ENCODE assay signal across 14 cellular contexts in genomic region chr12:122474324-122474716, GRCh38. TPM values are rescaled to one million over a fixed set of nuclear protein-coding genes. Genes with fewer than 3 reads are reported as not detected.
DNase-seq lines count a peak whose midpoint lies in the region; ATAC-seq and TF ChIP-seq lines count a peak whose summit lies in the region.
"Had no signal": no experiment of that assay in that cellular context is flagged by ENCODE, and none has a peak within 500 bp of the region (broad histone marks: within the 10 kb centered on the region; RNA-seq: fewer than 3 reads in every experiment).

No MANE protein-coding gene starts in this region.

- H3K27ac Mint-ChIP-seq in CD4-positive, alpha-beta memory T cell, result peak overlapping the region in 4 of 7 donors; percentile 36 to 89 (median 81)
- H3K27ac Mint-ChIP-seq in HFFc6 (0 out of 2 replicates have a peak overlapping the region, but pooled peaks have one; percentile 8), nephron progenitor cell (peak overlapping the region; percentile 75)
- no peak overlapping the region for H3K27ac Mint-ChIP-seq in activated CD8-positive, alpha-beta memory T cell treated with anti-CD3 and anti-CD28 coated beads, Interleukin-2, amount 10 ng/mL, durations not matched to agents 7 days and 5 days
- H3K27ac Mint-ChIP-seq: T-helper 1 cell treated with Interleukin-12 subunit alpha and Interleukin-12 subunit beta and Interleukin-4 antibody, amounts not matched to agents 30 μg/mL and 1 μg/mL, for 36 hours had no signal

- no peak for ATAC-seq in activated CD8-positive, alpha-beta memory T cell treated with anti-CD3 and anti-CD28 coated beads, Interleukin-2, amount 10 ng/mL, durations not matched to agents 7 days and 5 days
- ATAC-seq in lower lobe of right lung, result no peak

- intact Hi-C loops in CD4-positive, alpha-beta memory T cell (cut with micrococcal nuclease), result no loop called here
- intact Hi-C loops in lower lobe of right lung (cut with DNase I), result loop anchor here (5.0 kb wide), 1 partner anchor 72 kb away; no protein-coding TSS in a partner anchor

- peaks cover 43 to 53% of the 10 kb centered on the region in 2 donors for H3K36me3 Mint-ChIP-seq in CD4-positive, alpha-beta memory T cell
- H3K36me3 Mint-ChIP-seq in HFFc6 (ENCODE audit: low read depth), result peaks cover 40% of the 10 kb centered on the region
- peaks cover 52% of the 10 kb centered on the region for H3K36me3 Mint-ChIP-seq in activated CD8-positive, alpha-beta memory T cell treated with anti-CD3 and anti-CD28 coated beads, Interleukin-2, amount 10 ng/mL, durations not matched to agents 7 days and 5 days
- H3K36me3 Mint-ChIP-seq in nephron progenitor cell (ENCODE audit: low read depth), result peaks cover 57% of the 10 kb centered on the region

- H3K4me1 ChIP-seq in CD4-positive, alpha-beta memory T cell (ENCODE audit: insufficient read depth, low read length), result no peaks in the 10 kb centered on the region
- peaks cover 5% of the 10 kb centered on the region for H3K4me1 ChIP-seq in lower lobe of right lung

- peaks cover 3 to 11% (median 9%) of the 10 kb centered on the region in 4 donors for H3K4me1 Mint-ChIP-seq in CD4-positive, alpha-beta memory T cell
- peaks cover 25% of the 10 kb centered on the region for H3K4me1 Mint-ChIP-seq in HFFc6 (ENCODE audit: low read depth)
- peaks cover 25% of the 10 kb centered on the region for H3K4me1 Mint-ChIP-seq in activated CD8-positive, alpha-beta memory T cell treated with anti-CD3 and anti-CD28 coated beads, Interleukin-2, amount 10 ng/mL, durations not matched to agents 7 days and 5 days
- peaks cover 5% of the 10 kb centered on the region for H3K4me1 Mint-ChIP-seq in nephron progenitor cell
- H3K4me1 Mint-ChIP-seq: central memory CD8-positive, alpha-beta T cell had no signal

- no peaks in the 10 kb centered on the region for H3K27me3 ChIP-seq in CD4-positive, alpha-beta memory T cell (ENCODE audit: insufficient read depth, low read length)
- no peaks in the 10 kb centered on the region for H3K27me3 ChIP-seq in lower lobe of right lung (ENCODE audit: low read depth)
- H3K27me3 ChIP-seq: tibial artery had no signal

- TF ChIP-seq CTCF in HFFc6 (IDR thresholded peaks at IDR 0.05) (no peak), nephron progenitor cell (IDR thresholded peaks at IDR 0.05) (no peak), lower lobe of right lung (IDR thresholded peaks at IDR 0.05) (no peak)

- no peaks in the 10 kb centered on the region for H3K9me3 ChIP-seq in CD4-positive, alpha-beta memory T cell (ENCODE audit: control insufficient read depth in 1 of 2, low read length in 2 of 2)
- no peaks in the 10 kb centered on the region for H3K9me3 ChIP-seq in lower lobe of right lung
- H3K9me3 ChIP-seq: tibial artery had no signal

- DNase-seq in CD4-positive, alpha-beta memory T cell, result no peak
- DNase-seq in HFFc6, result no peak
- peak; percentile 16 for DNase-seq in activated CD8-positive, alpha-beta memory T cell treated with anti-CD3 and anti-CD28 coated beads, Interleukin-2, amount 10 ng/mL, durations not matched to agents 7 days and 5 days
- no peak for DNase-seq in nephron progenitor cell
- no peak for DNase-seq in lower lobe of right lung
- DNase-seq in cerebellum (ENCODE audit: low spot score), result no peak
- no peak for DNase-seq in DMS 273 (lab: John Stamatoyannopoulos, UW; ENCODE audit: unreplicated experiment)
- DNase-seq: effector CD4-positive, alpha-beta T cell; left ventricle myocardium superior; NCI-H1417 treated with DMSO at 0.1 percent for 48 hours; NCI-H524; tibial artery had no signal

- no peak overlapping the region for H3K27ac ChIP-seq in CD4-positive, alpha-beta memory T cell (ENCODE audit: low read depth, low read length)
- H3K27ac ChIP-seq in lower lobe of right lung, result no peak overlapping the region
- H3K27ac ChIP-seq: tibial artery had no signal

- no peak overlapping the region for H3K4me3 ChIP-seq in CD4-positive, alpha-beta memory T cell (ENCODE audit: low read length in 2 of 2)
- no peak overlapping the region for H3K4me3 ChIP-seq in lower lobe of right lung
- H3K4me3 ChIP-seq: tibial artery had no signal

- no peak overlapping the region for H3K4me3 Mint-ChIP-seq in CD4-positive, alpha-beta memory T cell
- H3K4me3 Mint-ChIP-seq in HFFc6 (no peak overlapping the region), nephron progenitor cell (no peak overlapping the region)
- no peak overlapping the region for H3K4me3 Mint-ChIP-seq in activated CD8-positive, alpha-beta memory T cell treated with anti-CD3 and anti-CD28 coated beads, Interleukin-2, amount 10 ng/mL, durations not matched to agents 7 days and 5 days
- H3K4me3 Mint-ChIP-seq: central memory CD8-positive, alpha-beta T cell; T-helper 1 cell treated with Interleukin-12 subunit alpha and Interleukin-12 subunit beta and Interleukin-4 antibody, amounts not matched to agents 30 μg/mL and 1 μg/mL, for 36 hours had no signal

- CTCF ChIA-PET in CD4-positive, alpha-beta memory T cell (lab: Charles Lee; ENCODE audit: partially characterized antibody), result interaction anchor here (1.1 to 8.4 kb wide), 6 partner anchors 12 to 279 kb away, joined by 3 to 332 read pairs (median 7); partner anchors contain the start of genes CLIP1 and DENR
- CTCF ChIA-PET in activated CD8-positive, alpha-beta memory T cell treated with anti-CD3 and anti-CD28 coated beads, Interleukin-2, amount 10 ng/mL, durations not matched to agents 7 days and 5 days (lab: Charles Lee), result interaction anchor here (3.7 to 8.4 kb wide), 2 partner anchors 25 to 74 kb away, joined by 22 to 177 read pairs; partner anchors contain the start of gene ZCCHC8

- POLR2A ChIA-PET in CD4-positive, alpha-beta memory T cell (lab: Charles Lee; ENCODE audit: partially characterized antibody), result interaction anchor here (0.9 to 5.2 kb wide), 2 partner anchors 16 to 76 kb away, joined by 3 to 62 read pairs; no protein-coding TSS in a partner anchor

- peaks cover 38% of the 10 kb centered on the region for H3K36me3 ChIP-seq in CD4-positive, alpha-beta memory T cell (ENCODE audit: insufficient read depth, low read length)
- H3K36me3 ChIP-seq in lower lobe of right lung, result peaks cover 72% of the 10 kb centered on the region

- no peaks in the 10 kb centered on the region for H3K27me3 Mint-ChIP-seq in CD4-positive, alpha-beta memory T cell
- no peaks in the 10 kb centered on the region for H3K27me3 Mint-ChIP-seq in HFFc6 (ENCODE audit: insufficient read depth)
- H3K27me3 Mint-ChIP-seq in activated CD8-positive, alpha-beta memory T cell treated with anti-CD3 and anti-CD28 coated beads, Interleukin-2, amount 10 ng/mL, durations not matched to agents 7 days and 5 days, result no peaks in the 10 kb centered on the region
- no peaks in the 10 kb centered on the region for H3K27me3 Mint-ChIP-seq in nephron progenitor cell (ENCODE audit: low read depth, poor library complexity)
- H3K27me3 Mint-ChIP-seq: central memory CD8-positive, alpha-beta T cell had no signal

- no peaks in the 10 kb centered on the region for H3K9me3 Mint-ChIP-seq in CD4-positive, alpha-beta memory T cell
- H3K9me3 Mint-ChIP-seq in HFFc6 (no peaks in the 10 kb centered on the region), nephron progenitor cell (no peaks in the 10 kb centered on the region)
- H3K9me3 Mint-ChIP-seq in activated CD8-positive, alpha-beta memory T cell treated with anti-CD3 and anti-CD28 coated beads, Interleukin-2, amount 10 ng/mL, durations not matched to agents 7 days and 5 days (ENCODE audit: low read depth), result no peaks in the 10 kb centered on the region
- H3K9me3 Mint-ChIP-seq: central memory CD8-positive, alpha-beta T cell; T-helper 1 cell treated with Interleukin-12 subunit alpha and Interleukin-12 subunit beta and Interleukin-4 antibody, amounts not matched to agents 30 μg/mL and 1 μg/mL, for 36 hours had no signal

RNA-seq across cellular contexts. Expression of gene ZCCHC8, which starts 26.4 kb away (rescaled TPM):
- 10 to 100 TPM; 52.0 to 59.9 TPM for total RNA-seq in CD4-positive, alpha-beta memory T cell
- polyA plus RNA-seq in CD4-positive, alpha-beta memory T cell, result 10 to 100 TPM in 1 of 2 donors, 1 to 10 TPM in 1; 5.4 to 13.9 TPM
- total RNA-seq in HFFc6 (2021; fragmentation: NEBNext Ultra II Directional; extraction: Animal tissue kit (Norgen Biotek cat#: 25700)), result 10 to 100 TPM in 5 of 6 experiments, 1 to 10 TPM in 1; 9.7 to 13.1 (median 11.4) TPM
- 10 to 100 TPM; 45.2 to 45.3 TPM for total RNA-seq in activated CD8-positive, alpha-beta memory T cell treated with anti-CD3 and anti-CD28 coated beads, Interleukin-2, amount 10 ng/mL, durations not matched to agents 7 days and 5 days
- total RNA-seq in lower lobe of right lung, result 23.5 TPM
- 37.6 TPM for total RNA-seq in cerebellum

RNA-seq across cellular contexts. Expression of gene CLIP1, which starts 51.9 kb away (rescaled TPM):
- 10 to 100 TPM; 63.5 to 65.7 TPM for total RNA-seq in CD4-positive, alpha-beta memory T cell
- 10 to 100 TPM in 1 of 2 donors, 1 to 10 TPM in 1; 5.9 to 34.7 TPM for polyA plus RNA-seq in CD4-positive, alpha-beta memory T cell
- 10 to 100 TPM; 62.5 to 71.9 (median 69.1) TPM for total RNA-seq in HFFc6 (2021; fragmentation: NEBNext Ultra II Directional; extraction: Animal tissue kit (Norgen Biotek cat#: 25700))
- total RNA-seq in activated CD8-positive, alpha-beta memory T cell treated with anti-CD3 and anti-CD28 coated beads, Interleukin-2, amount 10 ng/mL, durations not matched to agents 7 days and 5 days, result 10 to 100 TPM; 56.2 to 75.7 TPM
- 78.2 TPM for total RNA-seq in lower lobe of right lung
- 76.9 TPM for total RNA-seq in cerebellum

RNA-seq across cellular contexts. Expression of gene RSRC2, which starts 52.4 kb away (rescaled TPM):
- 100 to 1,000 TPM; 138 to 141 TPM for total RNA-seq in CD4-positive, alpha-beta memory T cell
- polyA plus RNA-seq in CD4-positive, alpha-beta memory T cell, result 10 to 100 TPM; 16.1 to 50.0 TPM
- total RNA-seq in HFFc6 (2021; fragmentation: NEBNext Ultra II Directional; extraction: Animal tissue kit (Norgen Biotek cat#: 25700)), result 10 to 100 TPM; 38.7 to 52.7 (median 44.2) TPM
- 100 to 1,000 TPM; 102 to 113 TPM for total RNA-seq in activated CD8-positive, alpha-beta memory T cell treated with anti-CD3 and anti-CD28 coated beads, Interleukin-2, amount 10 ng/mL, durations not matched to agents 7 days and 5 days
- total RNA-seq in lower lobe of right lung (59.1 TPM), cerebellum (82.8 TPM)

RNA-seq across cellular contexts. Expression of gene KNTC1, which starts 52.7 kb away (rescaled TPM):
- 10 to 100 TPM; 29.7 to 30.9 TPM for total RNA-seq in CD4-positive, alpha-beta memory T cell
- 1 to 10 TPM; 3.3 to 3.7 TPM for polyA plus RNA-seq in CD4-positive, alpha-beta memory T cell
- 10 to 100 TPM; 11.7 to 25.0 (median 19.6) TPM for total RNA-seq in HFFc6 (2021; fragmentation: NEBNext Ultra II Directional; extraction: Animal tissue kit (Norgen Biotek cat#: 25700))
- total RNA-seq in activated CD8-positive, alpha-beta memory T cell treated with anti-CD3 and anti-CD28 coated beads, Interleukin-2, amount 10 ng/mL, durations not matched to agents 7 days and 5 days, result 100 to 1,000 TPM; 129 to 200 TPM
- total RNA-seq in lower lobe of right lung (8.7 TPM), cerebellum (60.8 TPM)
